In genomic region chr1:200918006-200918405, GRCh38 we compare ENCODE assay signal across 16 cellular contexts. TPM values are rescaled to one million over a fixed set of nuclear protein-coding genes. Genes with fewer than 3 reads are reported as not detected.
"Had no signal": no experiment of that assay in that cellular context is flagged by ENCODE, and none has a peak within 500 bp of the region (broad histone marks: within the 10 kb centered on the region; RNA-seq: fewer than 3 reads in every experiment).

No MANE protein-coding gene starts in this region.

- DNase-seq: KBM-7; MV-4-11; NCI-H1048; NCI-H1436 treated with DMSO at 0.1 percent for 48 hours; NCI-H187 treated with DMSO at 0.1 percent for 48 hours; NCI-H446 treated with DMSO at 0.1 percent for 48 hours; NCI-H526; NK-92 treated with Interleukin-12 subunit alpha and Interleukin-12 subunit beta, amount 100 ng/mL, for 24 hours; SHP77 treated with DMSO at 0.1 percent for 48 hours had no signal

- H3K9me3 ChIP-seq: SJCRH30 had no signal

- H3K27ac ChIP-seq: SJCRH30 had no signal

- ATAC-seq: SK-N-SH treated with all-trans-retinoic acid at 6 μM for 48 hours had no signal

- H3K27me3 ChIP-seq: SJCRH30 had no signal

- H3K36me3 ChIP-seq: SJCRH30 had no signal

- H3K4me3 ChIP-seq: SJCRH30 had no signal

RNA-seq across cellular contexts. Expression of gene INAVA, which starts 23.3 kb away (rescaled TPM):
- total RNA-seq: OCI-LY7, Right ventricle myocardium inferior had no signal

RNA-seq across cellular contexts. Expression of gene GPR25, which starts 45.2 kb away (rescaled TPM):
- total RNA-seq: HT-29, LHCN-M2, OCI-LY7, PC-3, Right ventricle myocardium inferior, SJCRH30 had no signal
